8 cellular contexts compared by ENCODE assay signal in the genomic region with DNA sequence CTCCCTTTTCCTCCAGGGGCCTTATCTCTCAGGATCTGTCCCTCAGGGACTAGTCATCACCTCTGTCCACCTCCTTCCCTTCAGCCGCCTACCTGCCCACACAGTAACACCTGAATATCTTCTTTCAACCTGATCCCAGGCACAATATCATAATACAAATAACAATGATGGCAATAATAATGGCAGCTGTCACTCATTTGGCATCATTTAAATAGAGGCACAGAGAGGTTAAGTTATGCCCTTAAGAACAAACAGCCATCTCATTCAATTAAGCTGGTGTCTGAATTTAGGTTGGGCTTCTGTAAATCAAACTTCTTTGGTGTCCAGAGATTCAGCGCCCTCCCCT. TPM values are rescaled to one million over a fixed set of nuclear protein-coding genes. Genes with fewer than 3 reads are reported as not detected.
DNase-seq lines count a peak whose midpoint lies in the region; ATAC-seq, FAIRE-seq and TF ChIP-seq lines count a peak whose summit lies in the region.

No MANE protein-coding gene starts in this region.

- H2BK20ac ChIP-seq in H1 (ENCODE audit: low read length): peak overlapping the region; percentile 91

- H4K91ac ChIP-seq in H1 (replicated peaks; ENCODE audit: insufficient read length, low read length): no peak overlapping the region

- H3K9ac ChIP-seq in BLaER1 treated with 17β-estradiol and CSF1 and Interleukin-3, amounts not matched to agents 10 nM and 100 nM: peak overlapping the region in 10 of 11 experiments; percentile 40 to 76 (median 71); a peak in 18 of 22 replicates
- no peak overlapping the region for H3K9ac ChIP-seq in H1 (replicated peaks in 1 of 4; ENCODE audit: extremely low read depth in 1 of 4, low read depth in 3 of 4, low read length in 3 of 4)

- H3K27me3 Mint-ChIP-seq in osteocyte (ENCODE audit: unreplicated experiment): no peaks in the 10 kb centered on the region

- H3K79me2 ChIP-seq in OCI-LY7 (ENCODE audit: insufficient read depth, low read depth, low read length): no peaks in the 10 kb centered on the region
- H3K79me2 ChIP-seq in H1 (ENCODE audit: control insufficient read depth in 1 of 2, insufficient read depth in 2 of 2, low read length in 2 of 2): peaks cover 0 to 14% of the 10 kb centered on the region in 2 experiments; a peak in 2 of 4 replicates

- no peak overlapping the region for H3K4ac ChIP-seq in H1 (replicated peaks; ENCODE audit: insufficient read length, low read depth, low read length)

- H3K27me3 ChIP-seq in BLaER1 treated with 17β-estradiol and CSF1 and Interleukin-3, amounts not matched to agents 10 nM and 100 nM: no peaks in the 10 kb centered on the region
- H3K27me3 ChIP-seq in H1 (replicated peaks in 1 of 4; ENCODE audit: control insufficient read depth in 3 of 4, extremely low read depth in 1 of 4, insufficient read depth in 3 of 4, low read length in 3 of 4): no peaks in the 10 kb centered on the region; a peak in 1 of 7 replicates

- 49% methylated on average over 2 of the region's 2 CpGs; no CpG with 5 or more reads in 1 of the 2 experiments for WGBS in H1 (ENCODE audit: extremely low coverage in 1 of 2, insufficient coverage in 1 of 2, insufficient read length in 1 of 2, insufficient replicate concordance in 2 of 2, low coverage in 1 of 2, low lambda C conversion rate in 2 of 2, missing lambda C conversion rate in 1 of 2), 2 experiments

- no TSS peak for BruUV-seq in OCI-LY7 (replicated peaks; lab: Mats Ljungman, UMichigan)

- no peaks in the 10 kb centered on the region for H3K9me3 ChIP-seq in BLaER1 treated with 17β-estradiol and CSF1 and Interleukin-3, amounts not matched to agents 10 nM and 100 nM (replicated peaks in 1 of 11)
- H3K9me3 ChIP-seq in OCI-LY7 (ENCODE audit: low read length): no peaks in the 10 kb centered on the region
- no peaks in the 10 kb centered on the region for H3K9me3 ChIP-seq in H1 (ENCODE audit: insufficient read depth in 2 of 2, low read depth in 1 of 2, low read length in 1 of 2)

- no peak overlapping the region for H3K56ac ChIP-seq in H1 (replicated peaks; ENCODE audit: insufficient read length, low read depth, low read length)

- no peaks in the 10 kb centered on the region for H3K9me3 Mint-ChIP-seq in osteocyte (ENCODE audit: unreplicated experiment)

- ATAC-seq in HG03442 (IDR thresholded peaks at IDR 0.05; ENCODE audit: unreplicated experiment): no peak

- 0 out of 2 replicates have a peak overlapping the region, but pooled peaks have one; percentile 61 for H2BK15ac ChIP-seq in H1 (ENCODE audit: low read length)

- TF ChIP-seq EP300 in H1 (IDR thresholded peaks at IDR 0.05; ENCODE audit: borderline replicate concordance in 1 of 2, low read depth in 2 of 2, low read length in 2 of 2): no peak

- peaks cover 52 to 85% (median 77%) of the 10 kb centered on the region in 10 experiments for H3K4me1 ChIP-seq in BLaER1 treated with 17β-estradiol and CSF1 and Interleukin-3, amounts not matched to agents 10 nM and 100 nM
- H3K4me1 ChIP-seq in OCI-LY7 (ENCODE audit: insufficient read depth, low read length, poor library complexity, severe bottlenecking) (peaks cover 32% of the 10 kb centered on the region), H1 (replicated peaks in 1 of 4; ENCODE audit: control insufficient read depth in 3 of 4, insufficient read depth in 4 of 4, low read length in 3 of 4) (peaks cover 13 to 38% (median 17%) of the 10 kb centered on the region in 4 experiments)

- POLR2A ChIA-PET in OCI-LY7 (lab: Charles Lee) (interaction anchor here (0.7 to 1.3 kb wide), 5 partner anchors 15 to 146 kb away, joined by 3 read pairs; a partner anchor contains a TSS), H1 (lab: Charles Lee; ENCODE audit: partially characterized antibody) (interaction anchor here (1.0 to 24.3 kb wide), 16 partner anchors 9 to 159 kb away, joined by 3 to 350 read pairs (median 9); a partner anchor contains a TSS)

- no peak overlapping the region for H3K23ac ChIP-seq in H1 (ENCODE audit: insufficient read length)

- peak overlapping the region; percentile 50 for H3K4me3 Mint-ChIP-seq in osteocyte (ENCODE audit: unreplicated experiment)

- H2BK5ac ChIP-seq in H1 (ENCODE audit: low read depth, low read length): peak overlapping the region; percentile 78; the same call in 1 of the 2 replicates

- peak overlapping the region; percentile 75; the same call in 1 of the 2 replicates for H2BK12ac ChIP-seq in H1 (ENCODE audit: low read depth, low read length)

- H3K4me2 ChIP-seq in BLaER1 treated with 17β-estradiol and CSF1 and Interleukin-3, amounts not matched to agents 10 nM and 100 nM: peak overlapping the region; percentile 80 to 98 (median 91)
- H3K4me2 ChIP-seq in OCI-LY7 (ENCODE audit: low read length) (peak overlapping the region; percentile 65), H1 (ENCODE audit: insufficient read depth in 1 of 2, low read depth in 2 of 2, low read length in 2 of 2) (peak overlapping the region in 1 of 2 experiments; percentile 40; a peak in 2 of 4 replicates)

- no peak overlapping the region for H4K5ac ChIP-seq in H1 (ENCODE audit: insufficient read length, low read depth, low read length)

- H2AFZ ChIP-seq in OCI-LY7 (ENCODE audit: low read length) (peak overlapping the region; percentile 33; the same call in 1 of the 2 replicates), H1 (ENCODE audit: low read length) (no peak overlapping the region)

- 0 out of 2 replicates have a peak, but pooled peaks cover 8% of the 10 kb centered on the region for H3K79me1 ChIP-seq in H1 (ENCODE audit: low read depth, low read length)

- H3K27ac ChIP-seq in BLaER1 treated with 17β-estradiol and CSF1 and Interleukin-3, amounts not matched to agents 10 nM and 100 nM: peak overlapping the region in 10 of 11 experiments; percentile 45 to 90 (median 82); a peak in 19 of 22 replicates
- peak overlapping the region; percentile 67 for H3K27ac ChIP-seq in OCI-LY7 (ENCODE audit: low read depth, low read length, poor library complexity, severe bottlenecking)
- no peak overlapping the region for H3K27ac ChIP-seq in H1 (ENCODE audit: low read depth, low read length)

- H3K4me3 ChIP-seq in BLaER1 treated with 17β-estradiol and CSF1 and Interleukin-3, amounts not matched to agents 10 nM and 100 nM: peak overlapping the region in 8 of 10 experiments; percentile 6 to 60 (median 40); a peak in 10 of 20 replicates
- H3K4me3 ChIP-seq in OCI-LY7 (ENCODE audit: low read depth, low read length, poor library complexity, severe bottlenecking): peak overlapping the region; percentile 24
- H3K4me3 ChIP-seq in H1 (ENCODE audit: extremely low read depth in 1 of 4, insufficient read depth in 2 of 4, low read depth in 3 of 4, low read length in 4 of 4): no peak overlapping the region

- intact Hi-C loops in OCI-LY7 (cut with micrococcal nuclease; ENCODE audit: unreplicated experiment): loop anchor here (1.0 to 2.0 kb wide), 3 partner anchors 48 to 154 kb away; a partner anchor contains a TSS

- no peak overlapping the region for H2AK5ac ChIP-seq in H1 (ENCODE audit: low read depth, low read length)

- no peak overlapping the region for H3K14ac ChIP-seq in H1 (ENCODE audit: insufficient read length)

- peaks cover 69% of the 10 kb centered on the region for H3K4me1 Mint-ChIP-seq in osteocyte (ENCODE audit: unreplicated experiment)

- CTCF ChIA-PET in OCI-LY7 (lab: Charles Lee; ENCODE audit: unreplicated experiment) (interaction anchor here (0.6 to 1.6 kb wide), 6 partner anchors 13 to 107 kb away, joined by 3 to 10 read pairs (median 3); no protein-coding TSS in a partner anchor), H1 (lab: Charles Lee; ENCODE audit: partially characterized antibody) (interaction anchor here (0.7 to 56.1 kb wide), 33 partner anchors 6 to 226 kb away, joined by 3 to 1807 read pairs (median 7); a partner anchor contains a TSS)

- no peaks in the 10 kb centered on the region for H3K9me2 ChIP-seq in OCI-LY7 (ENCODE audit: insufficient read depth, low read length)

- no peak for FAIRE-seq in H1 (lab: Jason Lieb, UNC)

- no peak for TF ChIP-seq POLR2A in H1 (IDR thresholded peaks at IDR 0.05; ENCODE audit: control extremely low read depth in 1 of 2, low read depth in 2 of 2, low read length in 2 of 2)

- DNase-seq in OCI-LY7 (ENCODE audit: low spot score) (no peak), H1 (ENCODE audit: low read depth in 1 of 2, low spot score in 2 of 2) (no peak), osteocyte (ENCODE audit: extremely low spot score, unreplicated experiment) (no peak), NCI-H146 (lab: John Stamatoyannopoulos, UW) (no peak), mucosa of gallbladder (ENCODE audit: low spot score) (no peak), dermis blood vessel endothelial cell (no peak)

- H3K27ac Mint-ChIP-seq in osteocyte (ENCODE audit: unreplicated experiment): peak overlapping the region; percentile 91

- peak overlapping the region; percentile 87; the same call in 1 of the 2 replicates for H3K18ac ChIP-seq in H1 (ENCODE audit: extremely low read depth, low read length)

- no peak overlapping the region for H4K8ac ChIP-seq in H1 (ENCODE audit: extremely low read depth, insufficient read depth, low read length)

- peaks cover 20 to 67% (median 41%) of the 10 kb centered on the region in 11 experiments for H3K36me3 ChIP-seq in BLaER1 treated with 17β-estradiol and CSF1 and Interleukin-3, amounts not matched to agents 10 nM and 100 nM
- peaks cover 2% of the 10 kb centered on the region; the same call in 1 of the 2 replicates for H3K36me3 ChIP-seq in OCI-LY7 (ENCODE audit: insufficient read depth, low read length)
- H3K36me3 ChIP-seq in H1 (ENCODE audit: control insufficient read depth in 2 of 4, insufficient read depth in 4 of 4, low read length in 3 of 4): peaks cover 0 to 3% (median 3%) of the 10 kb centered on the region in 4 experiments; a peak in 3 of 8 replicates

- no peak for TF ChIP-seq CTCF in OCI-LY7 (conservative IDR thresholded peaks at IDR 0.05; ENCODE audit: low read length)
- TF ChIP-seq CTCF in H1 (IDR thresholded peaks at IDR 0.05; ENCODE audit: control extremely low read depth in 1 of 3, insufficient read depth in 1 of 3, low read depth in 1 of 3, low read length in 3 of 3): no peak
- no peak for TF ChIP-seq CTCF in osteocyte (IDR thresholded peaks at IDR 0.05)

- H3K36me3 Mint-ChIP-seq in osteocyte (ENCODE audit: unreplicated experiment): peaks cover 19% of the 10 kb centered on the region

- H4K20me1 ChIP-seq in BLaER1 treated with 17β-estradiol and CSF1 and Interleukin-3, amounts not matched to agents 10 nM and 100 nM: peaks cover 40 to 60% (median 42%) of the 10 kb centered on the region in 11 experiments
- H4K20me1 ChIP-seq in OCI-LY7 (ENCODE audit: insufficient read depth, low read length): no peaks in the 10 kb centered on the region
- H4K20me1 ChIP-seq in H1 (replicated peaks in 1 of 2; ENCODE audit: control insufficient read depth in 1 of 2, insufficient read depth in 2 of 2, low read length in 2 of 2): peaks cover 0 to 17% of the 10 kb centered on the region in 2 experiments

- TF ChIP-seq RAD21 in H1 (IDR thresholded peaks at IDR 0.05 in 1 of 2, conservative IDR thresholded peaks at IDR 0.05 in 1 of 2; ENCODE audit: low read depth in 2 of 2, low read length in 2 of 2): no peak

- peaks cover 2% of the 10 kb centered on the region; the same call in 1 of the 2 replicates for H3K23me2 ChIP-seq in H1 (ENCODE audit: low read depth, low read length)

- H2BK120ac ChIP-seq in H1 (replicated peaks; ENCODE audit: low read depth, low read length): no peak overlapping the region

RNA-seq across cellular contexts. Expression of a gene that starts 47.5 kb away (rescaled TPM):
- 5.5 and 6.5 TPM in 2 replicates for total RNA-seq in OCI-LY7 (2014; rRNA removed; shearing (Covaris generic))
- total RNA-seq in OCI-LY7 (2022) (8.4 and 13.8 TPM in 2 replicates), osteocyte (118 and 124 TPM in 2 replicates), mucosa of gallbladder (61.6 TPM), dermis blood vessel endothelial cell (7.1 and 16.0 TPM in 2 replicates)
- 35.1 and 39.4 TPM in 2 replicates for total RNA-seq in H1 (2021; fragmentation: NEBNext Ultra II Directional; extraction: Animal tissue kit (Norgen Biotek cat#: 25700))
- 4.4 and 8.6 TPM in 2 replicates for polyA plus RNA-seq in H1 (2011; rRNA removed)
- 3.3 TPM for polyA plus RNA-seq in H1 (2011; cell fraction: cytosol; rRNA removed)
- 17.1 TPM for polyA plus RNA-seq in H1 (2011; cell fraction: nucleus; rRNA removed)
- 18.4 to 23.0 TPM (median 21.1 TPM) in 4 replicates for polyA plus RNA-seq in H1 (2012, experiment 1 of 2)
- polyA plus RNA-seq in H1 (2012, experiment 2 of 2): 17.0 TPM
- 11.2 TPM for polyA plus RNA-seq in H1 (2013, experiment 1 of 2)
- polyA plus RNA-seq in H1 (2013, experiment 2 of 2): 11.1 TPM
- polyA minus RNA-seq in H1 (2011; rRNA and poly(A)+ RNA removed): 4.4 and 6.1 TPM in 2 replicates
- polyA minus RNA-seq in H1 (2011; cell fraction: cytosol; rRNA and poly(A)+ RNA removed): 11.9 TPM
- 10.5 TPM for polyA minus RNA-seq in H1 (2011; cell fraction: nucleus; rRNA and poly(A)+ RNA removed)

Comparison
In these comparisons a context has a peak if more than half of its experiments do, and no peak if none do; other contexts are left out.
1. H3K4me3 ChIP-seq: peak in BLaER1 treated with 17β-estradiol and CSF1 and Interleukin-3, amounts not matched to agents 10 nM and 100 nM (8 of 10) and OCI-LY7 (single experiment); none in H1 (0 of 4).
2. H3K9ac ChIP-seq: peak in BLaER1 treated with 17β-estradiol and CSF1 and Interleukin-3, amounts not matched to agents 10 nM and 100 nM (10 of 11); none in H1 (0 of 4).